Comparison of ENCODE assay signal across 8 cellular contexts in genomic region chr15:42704492-42704926, GRCh38. TPM values are rescaled to one million over a fixed set of nuclear protein-coding genes. Genes with fewer than 3 reads are reported as not detected.
DNase-seq lines count a peak whose midpoint lies in the region; ATAC-seq and TF ChIP-seq lines count a peak whose summit lies in the region.

No MANE protein-coding gene starts in this region.

- no peak overlapping the region for H3K4me3 ChIP-seq in SK-N-SH (ENCODE audit: low read depth in 2 of 2, low read length in 1 of 2)

- no peaks in the 10 kb centered on the region for H3K9me3 ChIP-seq in SK-N-SH

- H2AFZ ChIP-seq in SK-N-SH (ENCODE audit: low read depth) = no peak overlapping the region

- H3K27me3 ChIP-seq in SK-N-SH (ENCODE audit: insufficient read depth) = no peaks in the 10 kb centered on the region

- peaks cover 2% of the 10 kb centered on the region for H3K4me1 Mint-ChIP-seq in activated naive CD8-positive, alpha-beta T cell treated with anti-CD3 and anti-CD28 coated beads, Interleukin-2, amount 10 ng/mL, durations not matched to agents 7 days and 5 days
- H3K4me1 Mint-ChIP-seq in progenitor cell of endocrine pancreas (ENCODE audit: low read depth) = no peaks in the 10 kb centered on the region

- ATAC-seq in activated naive CD8-positive, alpha-beta T cell treated with anti-CD3 and anti-CD28 coated beads, Interleukin-2, amount 10 ng/mL, durations not matched to agents 7 days and 5 days (ENCODE audit: low read depth) = peak; percentile 96
- ATAC-seq in Right ventricle myocardium superior (ENCODE audit: poor library complexity) (peak; percentile 95), HG03039 (IDR thresholded peaks at IDR 0.05; ENCODE audit: unreplicated experiment) (no peak)

- H3K4me2 ChIP-seq in SK-N-SH = no peak overlapping the region

- DNase-seq in GM10248 (ENCODE audit: extremely low spot score) = peak; percentile 75
- DNase-seq in LoVo (ENCODE audit: low spot score) = peak; percentile 78
- peak; percentile 78 for DNase-seq in SK-N-SH
- DNase-seq in activated naive CD8-positive, alpha-beta T cell treated with anti-CD3 and anti-CD28 coated beads, Interleukin-2, amount 10 ng/mL, durations not matched to agents 7 days and 5 days = no peak
- DNase-seq in Right ventricle myocardium superior = no peak
- peak; percentile 55 for DNase-seq in progenitor cell of endocrine pancreas (ENCODE audit: low spot score, unreplicated experiment)
- DNase-seq in T1000 (lab: John Stamatoyannopoulos, UW) = no peak

- intact Hi-C loops in Right ventricle myocardium superior (cut with DNase I) = loop anchor here (5.0 kb wide), 1 partner anchor 218 kb away; the partner anchor contains the start of gene TTBK2

- H3F3A ChIP-seq in SK-N-SH (replicated peaks; ENCODE audit: insufficient read depth) = no peaks in the 10 kb centered on the region

- H3K27ac ChIP-seq in SK-N-SH (ENCODE audit: low read depth in 2 of 2, low read length in 1 of 2) = no peak overlapping the region

- no peak overlapping the region for H3K4me3 Mint-ChIP-seq in activated naive CD8-positive, alpha-beta T cell treated with anti-CD3 and anti-CD28 coated beads, Interleukin-2, amount 10 ng/mL, durations not matched to agents 7 days and 5 days
- no peak overlapping the region for H3K4me3 Mint-ChIP-seq in progenitor cell of endocrine pancreas (ENCODE audit: low read depth)

- TF ChIP-seq EP300 in SK-N-SH (IDR thresholded peaks at IDR 0.05; ENCODE audit: borderline replicate concordance in 1 of 2, low read depth in 1 of 2, low read length in 1 of 2) = no peak

- WGBS in SK-N-SH (ENCODE audit: low lambda C conversion rate) = 38% methylated on average over 3 of the region's 4 CpGs

- no peaks in the 10 kb centered on the region for H4K20me1 ChIP-seq in SK-N-SH (ENCODE audit: insufficient read depth)

- peak; percentile 97 for TF ChIP-seq RAD21 in SK-N-SH (IDR thresholded peaks at IDR 0.05; ENCODE audit: low read length)

- POLR2A ChIA-PET in GM10248 (lab: Yijun Ruan, JAX) (no interaction called here), SK-N-SH (lab: Yijun Ruan, JAX) (no interaction called here)
- POLR2A ChIA-PET in activated naive CD8-positive, alpha-beta T cell treated with anti-CD3 and anti-CD28 coated beads, Interleukin-2, amount 10 ng/mL, durations not matched to agents 7 days and 5 days (lab: Charles Lee) = no interaction called here

- H3K36me3 Mint-ChIP-seq in activated naive CD8-positive, alpha-beta T cell treated with anti-CD3 and anti-CD28 coated beads, Interleukin-2, amount 10 ng/mL, durations not matched to agents 7 days and 5 days = no peaks in the 10 kb centered on the region
- peaks cover 2% of the 10 kb centered on the region for H3K36me3 Mint-ChIP-seq in progenitor cell of endocrine pancreas (ENCODE audit: insufficient read depth)

- no peaks in the 10 kb centered on the region for H3K9me2 ChIP-seq in SK-N-SH

- H3K4me1 ChIP-seq in SK-N-SH (ENCODE audit: control insufficient read depth in 1 of 2, insufficient read depth in 2 of 2, low read depth in 1 of 2, low read length in 1 of 2) = no peaks in the 10 kb centered on the region

- peaks cover 4% of the 10 kb centered on the region; the same call in 1 of the 2 replicates for H3K79me2 ChIP-seq in SK-N-SH (ENCODE audit: insufficient read depth)

- CTCF ChIA-PET in GM10248 (lab: Yijun Ruan, JAX) (interaction anchor here (1.0 to 5.8 kb wide), 10 partner anchors 8 to 509 kb away, joined by 3 to 45 read pairs (median 4); no protein-coding TSS in a partner anchor), SK-N-SH (lab: Yijun Ruan, JAX) (interaction anchor here (0.6 to 7.2 kb wide), 16 partner anchors 10 to 248 kb away, joined by 3 to 70 read pairs (median 4); partner anchors contain the start of gene TTBK2)

- no peaks in the 10 kb centered on the region for H3K9me3 Mint-ChIP-seq in activated naive CD8-positive, alpha-beta T cell treated with anti-CD3 and anti-CD28 coated beads, Interleukin-2, amount 10 ng/mL, durations not matched to agents 7 days and 5 days
- H3K9me3 Mint-ChIP-seq in progenitor cell of endocrine pancreas (ENCODE audit: low read depth) = peaks cover 8% of the 10 kb centered on the region

- H3K9ac ChIP-seq in SK-N-SH = no peak overlapping the region

- peak; percentile 60 for TF ChIP-seq CTCF in GM10248 (IDR thresholded peaks at IDR 0.05; ENCODE audit: control extremely low read depth, extremely low read depth, low read depth, missing control alignments)
- peak; percentile 88 for TF ChIP-seq CTCF in SK-N-SH (IDR thresholded peaks at IDR 0.05)
- peak; percentile 83 for TF ChIP-seq CTCF in progenitor cell of endocrine pancreas (IDR thresholded peaks at IDR 0.05; ENCODE audit: unreplicated experiment)

- peaks cover 0 to 18% of the 10 kb centered on the region in 2 experiments for H3K36me3 ChIP-seq in SK-N-SH (replicated peaks in 1 of 2; ENCODE audit: control insufficient read depth in 1 of 2, insufficient read depth in 2 of 2, low read length in 1 of 2)

- H3K27me3 Mint-ChIP-seq in activated naive CD8-positive, alpha-beta T cell treated with anti-CD3 and anti-CD28 coated beads, Interleukin-2, amount 10 ng/mL, durations not matched to agents 7 days and 5 days = no peaks in the 10 kb centered on the region
- H3K27me3 Mint-ChIP-seq in progenitor cell of endocrine pancreas = no peaks in the 10 kb centered on the region

- H3K27ac Mint-ChIP-seq in activated naive CD8-positive, alpha-beta T cell treated with anti-CD3 and anti-CD28 coated beads, Interleukin-2, amount 10 ng/mL, durations not matched to agents 7 days and 5 days = no peak overlapping the region
- no peak overlapping the region for H3K27ac Mint-ChIP-seq in progenitor cell of endocrine pancreas

TF ChIP-seq in SK-N-SH, 30 proteins besides CTCF, POLR2A, EP300 and RAD21:
- TF ChIP-seq TEAD4 (IDR thresholded peaks at IDR 0.05; ENCODE audit: borderline replicate concordance, insufficient read depth) (no peak), PBX3 (IDR thresholded peaks at IDR 0.05) (no peak), TCF12 (IDR thresholded peaks at IDR 0.05) (no peak), FOSL2 (IDR thresholded peaks at IDR 0.05; ENCODE audit: borderline replicate concordance, low read depth) (no peak), CHD2 (IDR thresholded peaks at IDR 0.05; ENCODE audit: low read length, partially characterized antibody) (no peak), SMC3 (IDR thresholded peaks at IDR 0.05; ENCODE audit: low read depth, low read length) (peak; percentile 90)
- TF ChIP-seq, protein P1, sequence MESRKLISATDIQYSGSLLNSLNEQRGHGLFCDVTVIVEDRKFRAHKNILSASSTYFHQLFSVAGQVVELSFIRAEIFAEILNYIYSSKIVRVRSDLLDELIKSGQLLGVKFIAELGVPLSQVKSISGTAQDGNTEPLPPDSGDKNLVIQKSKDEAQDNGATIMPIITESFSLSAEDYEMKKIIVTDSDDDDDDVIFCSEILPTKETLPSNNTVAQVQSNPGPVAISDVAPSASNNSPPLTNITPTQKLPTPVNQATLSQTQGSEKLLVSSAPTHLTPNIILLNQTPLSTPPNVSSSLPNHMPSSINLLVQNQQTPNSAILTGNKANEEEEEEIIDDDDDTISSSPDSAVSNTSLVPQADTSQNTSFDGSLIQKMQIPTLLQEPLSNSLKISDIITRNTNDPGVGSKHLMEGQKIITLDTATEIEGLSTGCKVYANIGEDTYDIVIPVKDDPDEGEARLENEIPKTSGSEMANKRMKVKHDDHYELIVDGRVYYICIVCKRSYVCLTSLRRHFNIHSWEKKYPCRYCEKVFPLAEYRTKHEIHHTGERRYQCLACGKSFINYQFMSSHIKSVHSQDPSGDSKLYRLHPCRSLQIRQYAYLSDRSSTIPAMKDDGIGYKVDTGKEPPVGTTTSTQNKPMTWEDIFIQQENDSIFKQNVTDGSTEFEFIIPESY (IDR thresholded peaks at IDR 0.05; ENCODE audit: borderline replicate concordance, low read depth) = no peak

RNA-seq across cellular contexts. Expression of gene CDAN1, which starts 32.4 kb away (rescaled TPM):
- 6.2 and 9.7 TPM in 2 replicates for polyA plus RNA-seq in SK-N-SH (2012; rRNA removed)
- polyA plus RNA-seq in SK-N-SH (2012; cell fraction: cytosol; rRNA removed) = 2.9 and 4.2 TPM in 2 replicates
- 16.4 and 18.2 TPM in 2 replicates for polyA plus RNA-seq in SK-N-SH (2012; cell fraction: nucleus; rRNA removed)
- total RNA-seq in activated naive CD8-positive, alpha-beta T cell treated with anti-CD3 and anti-CD28 coated beads, Interleukin-2, amount 10 ng/mL, durations not matched to agents 7 days and 5 days = 10 to 100 TPM; 33.2 to 35.7 TPM
- total RNA-seq in Right ventricle myocardium superior (6.3 TPM), progenitor cell of endocrine pancreas (36.4 and 46.1 TPM in 2 replicates)

Comparison
In these comparisons a context has a peak if more than half of its experiments do, and no peak if none do; other contexts are left out.
1. DNase-seq: peak in GM10248 (single experiment), LoVo (single experiment), SK-N-SH (single experiment) and progenitor cell of endocrine pancreas (single experiment); none in activated naive CD8-positive, alpha-beta T cell treated with anti-CD3 and anti-CD28 coated beads, Interleukin-2, amount 10 ng/mL, durations not matched to agents 7 days and 5 days (single experiment), Right ventricle myocardium superior (single experiment) and T1000 (single experiment).
2. Peak in every context shown above with its lines, with median percentiles within 50 percentile points of each other: CTCF ChIP-seq.